In the genomic region with DNA sequence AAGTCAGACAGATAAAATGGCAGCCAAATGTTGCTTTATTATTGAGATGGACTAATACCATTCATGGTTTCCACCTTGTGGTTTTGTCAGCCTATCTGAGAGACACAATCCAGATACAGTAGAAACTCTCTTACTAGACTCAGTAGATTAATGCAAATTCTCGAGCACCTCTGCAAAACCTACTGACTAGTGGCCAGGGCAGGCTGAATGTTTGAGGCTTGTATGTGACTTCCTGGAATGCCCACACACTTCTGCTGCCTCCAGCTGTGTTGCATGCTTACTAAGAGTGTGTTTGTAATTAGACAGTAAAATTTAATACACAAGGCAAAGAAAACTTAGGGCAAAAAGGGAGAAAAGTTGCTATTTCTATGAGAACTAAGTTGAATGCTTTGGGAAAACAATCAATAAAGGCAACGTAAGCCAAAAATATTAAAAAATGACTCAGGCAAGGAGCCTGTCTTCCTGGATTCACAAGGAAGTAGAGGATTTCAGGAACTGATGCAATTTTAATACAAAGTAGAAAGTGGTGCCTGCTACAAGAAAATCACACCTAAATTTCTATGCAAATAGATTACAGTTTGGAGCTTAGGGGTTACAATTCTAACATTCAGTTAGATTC, we compare ENCODE assay signal across 8 cellular contexts. TPM values are rescaled to one million over a fixed set of nuclear protein-coding genes. Genes with fewer than 3 reads are reported as not detected.
A peak's percentile ranks its signal among the peaks of the same experiment; 100 is the strongest.
DNase-seq lines count a peak whose midpoint lies in the region; ATAC-seq and TF ChIP-seq lines count a peak whose summit lies in the region.
"Had no signal": no experiment of that assay in that cellular context is flagged by ENCODE, and none has a peak within 500 bp of the region (broad histone marks: within the 10 kb centered on the region; RNA-seq: fewer than 3 reads in every experiment).

No MANE protein-coding gene starts in this region.

- H3K36me3 Mint-ChIP-seq in activated T-helper 2 cell treated with anti-CD3 and anti-CD28 coated beads, Interferon-gamma antibody, Interleukin-2, Interleukin-4, amounts not matched to agents 10 μg/mL and 5 μg/mL and 100 μg/mL, durations not matched to agents 14 hours and 24 hours and 36 hours (ENCODE audit: low read depth) = no peaks in the 10 kb centered on the region

- peaks cover 2% of the 10 kb centered on the region for H3K4me1 Mint-ChIP-seq in activated T-helper 2 cell treated with anti-CD3 and anti-CD28 coated beads, Interferon-gamma antibody, Interleukin-2, Interleukin-4, amounts not matched to agents 10 μg/mL and 5 μg/mL and 100 μg/mL, durations not matched to agents 14 hours and 24 hours and 36 hours (ENCODE audit: low read depth)

- H3K4me1 ChIP-seq in tibial artery = peaks cover 0 to 10% (median 2%) of the 10 kb centered on the region in 4 donors

- peak; percentile 87 for ATAC-seq in GM18909 (IDR thresholded peaks at IDR 0.05; ENCODE audit: poor library complexity, unreplicated experiment)
- ATAC-seq in HG02798 (IDR thresholded peaks at IDR 0.05; ENCODE audit: poor library complexity, unreplicated experiment) = peak; percentile 91
- ATAC-seq: K562 had no signal

- no peak overlapping the region for H3K27ac Mint-ChIP-seq in activated T-helper 2 cell treated with anti-CD3 and anti-CD28 coated beads, Interferon-gamma antibody, Interleukin-2, Interleukin-4, amounts not matched to agents 10 μg/mL and 5 μg/mL and 100 μg/mL, durations not matched to agents 14 hours and 24 hours and 36 hours

- peak; percentile 42 for DNase-seq in NK-92 treated with Interleukin-12 subunit alpha and Interleukin-12 subunit beta, amount 100 ng/mL, for 24 hours (lab: John Stamatoyannopoulos, UW)
- DNase-seq in renal cortical epithelial cell (ENCODE audit: low read depth) = peak; percentile 55
- no peak for DNase-seq in activated T-helper 2 cell treated with anti-CD3 and anti-CD28 coated beads, Interferon-gamma antibody, Interleukin-2, Interleukin-4, amounts not matched to agents 10 μg/mL and 5 μg/mL and 100 μg/mL, durations not matched to agents 14 hours and 24 hours and 36 hours (ENCODE audit: low spot score)
- no peak for DNase-seq in tibial artery
- no peak for DNase-seq in ACHN

- in situ Hi-C loops in ACHN (cut with HindIII; ENCODE audit: low pct_ligation_motif_present, low pct_unique_long_range_greater_than_20kb, low sequenced_read_pairs) = no loop called here

- no peak overlapping the region for H3K4me3 Mint-ChIP-seq in activated T-helper 2 cell treated with anti-CD3 and anti-CD28 coated beads, Interferon-gamma antibody, Interleukin-2, Interleukin-4, amounts not matched to agents 10 μg/mL and 5 μg/mL and 100 μg/mL, durations not matched to agents 14 hours and 24 hours and 36 hours (ENCODE audit: low read depth)

- peaks cover 11% of the 10 kb centered on the region for H3K27me3 Mint-ChIP-seq in activated T-helper 2 cell treated with anti-CD3 and anti-CD28 coated beads, Interferon-gamma antibody, Interleukin-2, Interleukin-4, amounts not matched to agents 10 μg/mL and 5 μg/mL and 100 μg/mL, durations not matched to agents 14 hours and 24 hours and 36 hours (ENCODE audit: low read depth)

- H3K27ac ChIP-seq in tibial artery = no peak overlapping the region

- H3K9me3 Mint-ChIP-seq in activated T-helper 2 cell treated with anti-CD3 and anti-CD28 coated beads, Interferon-gamma antibody, Interleukin-2, Interleukin-4, amounts not matched to agents 10 μg/mL and 5 μg/mL and 100 μg/mL, durations not matched to agents 14 hours and 24 hours and 36 hours = no peaks in the 10 kb centered on the region

- no peak for TF ChIP-seq CTCF in tibial artery (IDR thresholded peaks at IDR 0.05)

- H3K4me3 ChIP-seq in tibial artery = no peak overlapping the region
- H3K4me3 ChIP-seq: K562 had no signal

- intact Hi-C loops in activated T-helper 2 cell treated with anti-CD3 and anti-CD28 coated beads, Interferon-gamma antibody, Interleukin-2, Interleukin-4, amounts not matched to agents 10 μg/mL and 5 μg/mL and 100 μg/mL, durations not matched to agents 14 hours and 24 hours and 36 hours (cut with micrococcal nuclease) = loop anchor here (5.0 kb wide), 2 partner anchors 55 to 95 kb away; no protein-coding TSS in a partner anchor
- intact Hi-C loops in tibial artery (cut with DNase I; ENCODE audit: low total_unique reads) = no loop called here

- no peaks in the 10 kb centered on the region for H3K27me3 ChIP-seq in tibial artery

- no peaks in the 10 kb centered on the region for H3K36me3 ChIP-seq in tibial artery

- no peaks in the 10 kb centered on the region for H3K9me3 ChIP-seq in tibial artery

RNA-seq across cellular contexts. Expression of a gene that starts 30.3 kb away (rescaled TPM):
- total RNA-seq in renal cortical epithelial cell = 450 and 517 TPM in 2 replicates
- total RNA-seq in activated T-helper 2 cell treated with anti-CD3 and anti-CD28 coated beads, Interferon-gamma antibody, Interleukin-2, Interleukin-4, amounts not matched to agents 10 μg/mL and 5 μg/mL and 100 μg/mL, durations not matched to agents 14 hours and 24 hours and 36 hours = 87.8 and 89.4 TPM in 2 replicates

RNA-seq across cellular contexts. Expression of a gene that starts 52.8 kb away (rescaled TPM):
- total RNA-seq in renal cortical epithelial cell = 3.8 and 5.3 TPM in 2 replicates
- total RNA-seq in activated T-helper 2 cell treated with anti-CD3 and anti-CD28 coated beads, Interferon-gamma antibody, Interleukin-2, Interleukin-4, amounts not matched to agents 10 μg/mL and 5 μg/mL and 100 μg/mL, durations not matched to agents 14 hours and 24 hours and 36 hours = 39.6 and 48.0 TPM in 2 replicates

RNA-seq across cellular contexts. Expression of a gene that starts 53.3 kb away (rescaled TPM):
- 1.4 and 18.9 TPM in 2 replicates for total RNA-seq in renal cortical epithelial cell
- total RNA-seq in activated T-helper 2 cell treated with anti-CD3 and anti-CD28 coated beads, Interferon-gamma antibody, Interleukin-2, Interleukin-4, amounts not matched to agents 10 μg/mL and 5 μg/mL and 100 μg/mL, durations not matched to agents 14 hours and 24 hours and 36 hours = 39.3 and 40.3 TPM in 2 replicates

Comparison
In these comparisons a context has a peak if more than half of its experiments do, and no peak if none do; other contexts are left out.
1. DNase-seq: peak in NK-92 treated with Interleukin-12 subunit alpha and Interleukin-12 subunit beta, amount 100 ng/mL, for 24 hours (single experiment) and renal cortical epithelial cell (single experiment); none in activated T-helper 2 cell treated with anti-CD3 and anti-CD28 coated beads, Interferon-gamma antibody, Interleukin-2, Interleukin-4, amounts not matched to agents 10 μg/mL and 5 μg/mL and 100 μg/mL, durations not matched to agents 14 hours and 24 hours and 36 hours (single experiment), tibial artery (0 of 2) and ACHN (single experiment).